8 cellular contexts compared by ENCODE assay signal in the genomic region with DNA sequence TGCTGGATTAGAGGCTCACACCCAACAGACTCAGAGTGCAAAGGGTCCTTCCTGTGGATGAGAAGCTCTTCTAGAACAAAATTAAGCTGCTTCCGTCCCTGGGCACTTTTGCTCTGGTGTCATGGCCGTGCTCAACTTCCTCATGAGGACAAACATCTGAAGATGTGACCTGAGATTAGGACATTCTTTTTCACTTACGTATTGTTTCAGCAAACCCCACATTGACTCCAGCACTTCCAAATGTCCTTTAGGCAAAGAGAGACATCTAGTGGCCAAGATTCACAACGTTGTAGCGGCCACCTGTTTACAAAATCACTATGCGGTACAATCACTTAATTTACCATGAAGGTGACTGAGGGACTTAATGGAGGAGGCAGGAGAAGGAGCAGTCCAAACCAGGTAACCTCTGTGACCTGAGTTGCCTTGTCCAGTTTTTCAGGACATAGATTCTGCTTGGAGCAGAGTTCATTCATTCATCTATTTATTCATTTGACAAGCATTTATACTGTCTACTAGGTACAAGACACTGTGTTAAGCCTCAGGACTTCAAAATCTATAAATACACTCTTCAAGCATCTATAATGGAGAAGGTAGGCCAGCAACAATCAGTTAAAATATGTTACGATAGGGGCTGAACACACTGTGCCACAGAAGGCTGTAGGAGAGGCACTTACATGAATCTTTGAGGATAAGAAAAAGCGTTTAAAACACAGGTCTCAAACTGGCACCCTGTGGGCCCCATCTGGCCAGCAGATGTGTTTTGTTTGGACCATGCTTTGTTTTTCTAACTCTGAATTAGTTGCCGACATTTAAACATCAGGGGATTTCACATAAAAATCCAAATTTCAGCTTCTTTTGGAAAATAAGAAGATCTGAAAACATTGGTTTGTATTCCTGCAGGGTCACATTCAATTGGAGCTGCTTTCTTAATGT. TPM values are rescaled to one million over a fixed set of nuclear protein-coding genes. Genes with fewer than 3 reads are reported as not detected.
DNase-seq lines count a peak whose midpoint lies in the region; ATAC-seq and TF ChIP-seq lines count a peak whose summit lies in the region.

No MANE protein-coding gene starts in this region.

- intact Hi-C loops in lower lobe of right lung (cut with DNase I) (loop anchor here (10.0 kb wide), 1 partner anchor 53 kb away; no protein-coding TSS in a partner anchor), thyroid gland (cut with DNase I) (loop anchor here (5.0 to 10.0 kb wide), 2 partner anchors 53 to 200 kb away; no protein-coding TSS in a partner anchor)

- peak; percentile 2 for DNase-seq in stimulated activated CD4-positive, alpha-beta T cell treated with anti-CD3 and anti-CD28 coated beads, Interleukin-1b, Interleukin-23, amount 100 ng/mL, for 48 hours
- DNase-seq in stimulated activated CD4-positive, alpha-beta T cell treated with anti-CD3 and anti-CD28 coated beads, Interleukin-12 subunit alpha, Interleukin-12 subunit beta, amount 100 ng/mL, for 4 hours, result no peak
- DNase-seq in HAP-1 (ENCODE audit: low spot score in 2 of 2), result peak; percentile 49 to 60
- DNase-seq in NAMALWA (ENCODE audit: low spot score), result peak; percentile 85
- peak; percentile 50 for DNase-seq in SHP77 treated with DMSO at 0.1 percent for 48 hours (lab: John Stamatoyannopoulos, UW)
- DNase-seq in dermis microvascular lymphatic vessel endothelial cell (ENCODE audit: low read depth in 2 of 2), result peak; percentile 66 to 87
- no peak for DNase-seq in lower lobe of right lung
- peak; percentile 53 to 54 for DNase-seq in thyroid gland

- H3K9me3 ChIP-seq in HAP-1 (no peaks in the 10 kb centered on the region), lower lobe of right lung (no peaks in the 10 kb centered on the region), thyroid gland (no peaks in the 10 kb centered on the region)

- in situ Hi-C loops in HAP-1 (cut with MboI; ENCODE audit: low sequenced_read_pairs), result no loop called here

- peak overlapping the region; percentile 3 for H3K27ac ChIP-seq in lower lobe of right lung
- H3K27ac ChIP-seq in thyroid gland, result peak overlapping the region in 2 of 3 donors; percentile 39 to 50

- TF ChIP-seq CTCF in lower lobe of right lung (IDR thresholded peaks at IDR 0.05) (peak; percentile 80), thyroid gland (IDR thresholded peaks at IDR 0.05) (peak; percentile 32 to 94 (median 81))

- ATAC-seq in lower lobe of right lung, result peak; percentile 93 to 94

- TF ChIP-seq POLR2A in thyroid gland (IDR thresholded peaks at IDR 0.05), result no peak

- H3K4me3 ChIP-seq in HAP-1 (no peak overlapping the region), lower lobe of right lung (no peak overlapping the region), thyroid gland (replicated peaks in 1 of 3) (no peak overlapping the region)

- 10 to 18% methylated on average over 9 of the region's 9 CpGs for WGBS in thyroid gland, 2 donors

- H3K27me3 ChIP-seq in HAP-1 (ENCODE audit: low read depth) (0 out of 2 replicates have a peak, but pooled peaks cover 7% of the 10 kb centered on the region), lower lobe of right lung (ENCODE audit: low read depth) (no peaks in the 10 kb centered on the region), thyroid gland (no peaks in the 10 kb centered on the region)

- H3K4me1 ChIP-seq in HAP-1 (no peaks in the 10 kb centered on the region), lower lobe of right lung (peaks cover 19% of the 10 kb centered on the region), thyroid gland (peaks cover 9 to 24% of the 10 kb centered on the region in 2 donors)

- H3K36me3 ChIP-seq in HAP-1 (replicated peaks) (no peaks in the 10 kb centered on the region), lower lobe of right lung (no peaks in the 10 kb centered on the region), thyroid gland (no peaks in the 10 kb centered on the region)

RNA-seq across cellular contexts. Expression of a gene that starts 5.6 kb away (rescaled TPM):
- total RNA-seq in dermis microvascular lymphatic vessel endothelial cell (not detected in 2 replicates), lower lobe of right lung (9.9 TPM), thyroid gland (10 to 100 TPM; 15.1 to 36.2 (median 19.3) TPM)

Comparison
In these comparisons a context has a peak if more than half of its experiments do, and no peak if none do; other contexts are left out.
1. DNase-seq: peak in stimulated activated CD4-positive, alpha-beta T cell treated with anti-CD3 and anti-CD28 coated beads, Interleukin-1b, Interleukin-23, amount 100 ng/mL, for 48 hours (single experiment), HAP-1 (2 of 2), NAMALWA (single experiment), SHP77 treated with DMSO at 0.1 percent for 48 hours (single experiment), dermis microvascular lymphatic vessel endothelial cell (2 of 2) and thyroid gland (2 of 2); none in stimulated activated CD4-positive, alpha-beta T cell treated with anti-CD3 and anti-CD28 coated beads, Interleukin-12 subunit alpha, Interleukin-12 subunit beta, amount 100 ng/mL, for 4 hours (single experiment) and lower lobe of right lung (single experiment).
2. RNA of a gene that starts 5.6 kb away (total RNA-seq): 15.1 to 36.2 TPM in thyroid gland and 9.9 TPM in lower lobe of right lung (single experiment); not detected in dermis microvascular lymphatic vessel endothelial cell; every median in the first group is over 10 times any median in the second.